13 cellular contexts compared by ENCODE assay signal in genomic region chr20:20519269-20519668, GRCh38.
DNase-seq lines count a peak whose midpoint lies in the region; ATAC-seq, FAIRE-seq and TF ChIP-seq lines count a peak whose summit lies in the region.
"Had no signal": no experiment of that assay in that cellular context is flagged by ENCODE, and none has a peak within 500 bp of the region (broad histone marks: within the 10 kb centered on the region; RNA-seq: fewer than 3 reads in every experiment).

No MANE protein-coding gene starts in this region.

- H3K27ac Mint-ChIP-seq in stimulated activated naive CD8-positive, alpha-beta T cell treated with anti-CD3 and anti-CD28 coated beads, Interleukin-15, Interleukin-2, amounts not matched to agents 100 ng/mL and 50 ng/mL, for 24 hours: peak overlapping the region; percentile 51
- H3K27ac Mint-ChIP-seq in stimulated activated naive CD8-positive, alpha-beta T cell treated with anti-CD3 and anti-CD28 coated beads, Interleukin-15, amount 100 ng/mL, for 72 hours: no peak overlapping the region

- no peak overlapping the region for H3K27ac ChIP-seq in right lobe of liver

- H3K4me1 ChIP-seq in right lobe of liver: no peaks in the 10 kb centered on the region

- H3K9me3 Mint-ChIP-seq in stimulated activated naive CD8-positive, alpha-beta T cell treated with anti-CD3 and anti-CD28 coated beads, Interleukin-15, Interleukin-2, amounts not matched to agents 100 ng/mL and 50 ng/mL, for 24 hours: no peaks in the 10 kb centered on the region
- peaks cover 0 to 13% of the 10 kb centered on the region in 2 donors for H3K9me3 Mint-ChIP-seq in stimulated activated naive CD8-positive, alpha-beta T cell treated with anti-CD3 and anti-CD28 coated beads, Interleukin-15, amount 100 ng/mL, for 72 hours

- H3K4me1 Mint-ChIP-seq in stimulated activated naive CD8-positive, alpha-beta T cell treated with anti-CD3 and anti-CD28 coated beads, Interleukin-15, Interleukin-2, amounts not matched to agents 100 ng/mL and 50 ng/mL, for 24 hours (ENCODE audit: low read depth): peaks cover 4% of the 10 kb centered on the region
- no peaks in the 10 kb centered on the region for H3K4me1 Mint-ChIP-seq in stimulated activated naive CD8-positive, alpha-beta T cell treated with anti-CD3 and anti-CD28 coated beads, Interleukin-15, amount 100 ng/mL, for 72 hours

- H3K36me3 Mint-ChIP-seq in stimulated activated naive CD8-positive, alpha-beta T cell treated with anti-CD3 and anti-CD28 coated beads, Interleukin-15, Interleukin-2, amounts not matched to agents 100 ng/mL and 50 ng/mL, for 24 hours (ENCODE audit: low read depth): peaks cover 52% of the 10 kb centered on the region

- peaks cover 1% of the 10 kb centered on the region for H3K36me3 ChIP-seq in bronchial epithelial cell (ENCODE audit: control insufficient read depth, insufficient read depth, low read length)
- H3K36me3 ChIP-seq in right lobe of liver: peaks cover 0 to 36% (median 17%) of the 10 kb centered on the region in 4 donors

- peak; percentile 62 for FAIRE-seq in bronchial epithelial cell (lab: Jason Lieb, UNC)
- FAIRE-seq: K562 had no signal

- no peak for DNase-seq in stimulated activated naive CD8-positive, alpha-beta T cell treated with anti-CD3 and anti-CD28 coated beads, Interleukin-15, amount 100 ng/mL, for 72 hours
- DNase-seq in bronchial epithelial cell (ENCODE audit: low read depth) (peak; percentile 3), right lobe of liver (no peak), NCI-H82 (lab: John Stamatoyannopoulos, UW) (no peak)
- DNase-seq: AML-193, NCI-H1048, NCI-H69, SIG-M5 had no signal

- no peak overlapping the region for H3K4me3 Mint-ChIP-seq in stimulated activated naive CD8-positive, alpha-beta T cell treated with anti-CD3 and anti-CD28 coated beads, Interleukin-15, Interleukin-2, amounts not matched to agents 100 ng/mL and 50 ng/mL, for 24 hours
- no peak overlapping the region for H3K4me3 Mint-ChIP-seq in stimulated activated naive CD8-positive, alpha-beta T cell treated with anti-CD3 and anti-CD28 coated beads, Interleukin-15, amount 100 ng/mL, for 72 hours

- H3K27me3 Mint-ChIP-seq in stimulated activated naive CD8-positive, alpha-beta T cell treated with anti-CD3 and anti-CD28 coated beads, Interleukin-15, Interleukin-2, amounts not matched to agents 100 ng/mL and 50 ng/mL, for 24 hours: no peaks in the 10 kb centered on the region
- H3K27me3 Mint-ChIP-seq in stimulated activated naive CD8-positive, alpha-beta T cell treated with anti-CD3 and anti-CD28 coated beads, Interleukin-15, amount 100 ng/mL, for 72 hours: no peaks in the 10 kb centered on the region

- H3K27me3 ChIP-seq in bronchial epithelial cell (ENCODE audit: control insufficient read depth, insufficient read depth, low read length): no peaks in the 10 kb centered on the region
- H3K27me3 ChIP-seq in right lobe of liver: no peaks in the 10 kb centered on the region

- no peaks in the 10 kb centered on the region for H3K9me3 ChIP-seq in right lobe of liver

- no peak for TF ChIP-seq CTCF in bronchial epithelial cell (IDR thresholded peaks at IDR 0.05; ENCODE audit: insufficient read depth, low read length, severe bottlenecking)
- no peak for TF ChIP-seq CTCF in right lobe of liver (IDR thresholded peaks at IDR 0.05)

- no peak for ATAC-seq in stimulated activated naive CD8-positive, alpha-beta T cell treated with anti-CD3 and anti-CD28 coated beads, Interleukin-15, amount 100 ng/mL, for 72 hours
- peak; percentile 32 to 79 (median 52) for ATAC-seq in right lobe of liver
- ATAC-seq in HG03378 (IDR thresholded peaks at IDR 0.05; ENCODE audit: unreplicated experiment): no peak
- no peak for ATAC-seq in HG03354 (IDR thresholded peaks at IDR 0.05; ENCODE audit: poor library complexity, severe bottlenecking, unreplicated experiment)
- ATAC-seq: HCT116, K562 had no signal

- no peak for TF ChIP-seq POLR2A in right lobe of liver (IDR thresholded peaks at IDR 0.05)

- no peak overlapping the region for H3K4me3 ChIP-seq in bronchial epithelial cell (ENCODE audit: low read depth, low read length)
- no peak overlapping the region for H3K4me3 ChIP-seq in right lobe of liver
- H3K4me3 ChIP-seq: K562 had no signal

- intact Hi-C loops in right lobe of liver (cut with DNase I): no loop called here

Comparison
In these comparisons a context has a peak if more than half of its experiments do, and no peak if none do; other contexts are left out.
1. ATAC-seq: peak in right lobe of liver (4 of 4); none in stimulated activated naive CD8-positive, alpha-beta T cell treated with anti-CD3 and anti-CD28 coated beads, Interleukin-15, amount 100 ng/mL, for 72 hours (single experiment), HG03378 (single experiment) and HG03354 (single experiment).